14 cellular contexts compared by ENCODE assay signal in the genomic region with DNA sequence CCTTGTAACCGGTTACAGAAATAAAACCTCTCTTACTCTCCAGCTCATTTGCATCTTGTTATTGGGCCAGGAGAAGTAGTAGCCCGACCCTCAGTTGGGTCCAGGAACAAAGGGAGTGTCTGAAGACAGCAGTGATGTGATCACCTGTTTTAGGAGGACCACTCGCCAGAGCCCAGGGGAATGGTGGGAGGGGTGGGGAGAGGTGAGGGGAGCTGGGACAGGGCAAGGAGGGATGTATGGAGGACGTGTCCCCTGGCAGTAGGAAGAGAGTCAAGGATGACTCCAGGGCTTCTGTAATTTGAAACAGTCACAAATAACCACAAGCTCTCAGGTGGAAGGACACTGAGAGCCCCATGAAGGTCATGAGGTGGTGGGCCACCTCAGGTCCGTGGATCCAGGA. TPM values are rescaled to one million over a fixed set of nuclear protein-coding genes. Genes with fewer than 3 reads are reported as not detected.
A peak's percentile ranks its signal among the peaks of the same experiment; 100 is the strongest.
DNase-seq lines count a peak whose midpoint lies in the region; ATAC-seq and TF ChIP-seq lines count a peak whose summit lies in the region.
"Had no signal": no experiment of that assay in that cellular context is flagged by ENCODE, and none has a peak within 500 bp of the region (broad histone marks: within the 10 kb centered on the region; RNA-seq: fewer than 3 reads in every experiment).

No MANE protein-coding gene starts in this region.

- BruUV-seq in Calu3 (replicated peaks; lab: Mats Ljungman, UMichigan): no TSS peak

- POLR2A ChIA-PET in activated CD4-positive, alpha-beta T cell treated with anti-CD3 and anti-CD28 coated beads, Interleukin-2, amount 10 ng/mL, durations not matched to agents 7 days and 5 days (lab: Charles Lee): no interaction called here
- POLR2A ChIA-PET in GM10248 (lab: Yijun Ruan, JAX): no interaction called here

- peak overlapping the region; percentile 67 for H3K27ac Mint-ChIP-seq in activated CD4-positive, alpha-beta T cell treated with anti-CD3 and anti-CD28 coated beads, Interleukin-2, amount 10 ng/mL, durations not matched to agents 7 days and 5 days
- peak overlapping the region; percentile 95 for H3K27ac Mint-ChIP-seq in Calu3 (ENCODE audit: unreplicated experiment)
- peak overlapping the region; percentile 75 to 88 (median 82) for H3K27ac Mint-ChIP-seq in brain
- no peak overlapping the region for H3K27ac Mint-ChIP-seq in neural crest cell (ENCODE audit: unreplicated experiment)

- no peak for DNase-seq in activated CD4-positive, alpha-beta T cell treated with anti-CD3 and anti-CD28 coated beads, Interleukin-2, amount 10 ng/mL, durations not matched to agents 7 days and 5 days
- no peak for DNase-seq in activated CD4-positive, alpha-beta T cell treated with anti-CD3 and anti-CD28 coated beads, Interleukin-2, amount 50 U/mL, for 48 hours
- DNase-seq in Calu3 (no peak), neural crest cell (ENCODE audit: low read depth, low spot score) (no peak), dermis blood vessel endothelial cell (no peak), GM10248 (ENCODE audit: extremely low spot score) (no peak)
- DNase-seq: amygdala, erythroblast, MM.1S, NCI-H187 treated with DMSO at 0.1 percent for 48 hours, NCI-H524 treated with DMSO at 0.1 percent for 48 hours, OCI-M1 had no signal

- ATAC-seq in GM21825 (IDR thresholded peaks at IDR 0.05; ENCODE audit: unreplicated experiment): no peak

- peaks cover 38% of the 10 kb centered on the region for H3K4me1 Mint-ChIP-seq in activated CD4-positive, alpha-beta T cell treated with anti-CD3 and anti-CD28 coated beads, Interleukin-2, amount 10 ng/mL, durations not matched to agents 7 days and 5 days
- peaks cover 32% of the 10 kb centered on the region for H3K4me1 Mint-ChIP-seq in Calu3 (ENCODE audit: low read depth, unreplicated experiment)
- peaks cover 42% of the 10 kb centered on the region for H3K4me1 Mint-ChIP-seq in brain
- H3K4me1 Mint-ChIP-seq in neural crest cell: peaks cover 30% of the 10 kb centered on the region

- H3K36me3 Mint-ChIP-seq in activated CD4-positive, alpha-beta T cell treated with anti-CD3 and anti-CD28 coated beads, Interleukin-2, amount 10 ng/mL, durations not matched to agents 7 days and 5 days (ENCODE audit: low read depth): no peaks in the 10 kb centered on the region
- H3K36me3 Mint-ChIP-seq in Calu3 (ENCODE audit: insufficient read depth, unreplicated experiment) (peaks cover 30% of the 10 kb centered on the region), brain (no peaks in the 10 kb centered on the region), neural crest cell (ENCODE audit: low read depth) (no peaks in the 10 kb centered on the region)

- no peak for TF ChIP-seq CTCF in Calu3 (IDR thresholded peaks at IDR 0.05; ENCODE audit: unreplicated experiment)
- TF ChIP-seq CTCF in brain (conservative IDR thresholded peaks at IDR 0.05): no peak
- no peak for TF ChIP-seq CTCF in neural crest cell (conservative IDR thresholded peaks at IDR 0.05)
- TF ChIP-seq CTCF in GM10248 (IDR thresholded peaks at IDR 0.05; ENCODE audit: control extremely low read depth, extremely low read depth, low read depth, missing control alignments): no peak

- H3K4me3 Mint-ChIP-seq in activated CD4-positive, alpha-beta T cell treated with anti-CD3 and anti-CD28 coated beads, Interleukin-2, amount 10 ng/mL, durations not matched to agents 7 days and 5 days: peak overlapping the region; percentile 61
- H3K4me3 Mint-ChIP-seq in Calu3 (ENCODE audit: low read depth, unreplicated experiment) (peak overlapping the region; percentile 99), brain (peak overlapping the region; percentile 81 to 90 (median 83)), neural crest cell (peak overlapping the region; percentile 83)

- no peaks in the 10 kb centered on the region for H3K9me3 Mint-ChIP-seq in activated CD4-positive, alpha-beta T cell treated with anti-CD3 and anti-CD28 coated beads, Interleukin-2, amount 10 ng/mL, durations not matched to agents 7 days and 5 days
- H3K9me3 Mint-ChIP-seq in Calu3 (ENCODE audit: low read depth, unreplicated experiment): peaks cover 2% of the 10 kb centered on the region
- H3K9me3 Mint-ChIP-seq in brain: peaks cover 0 to 3% (median 0%) of the 10 kb centered on the region in 5 experiments
- no peaks in the 10 kb centered on the region for H3K9me3 Mint-ChIP-seq in neural crest cell

- intact Hi-C loops in Calu3 (cut with micrococcal nuclease; ENCODE audit: unreplicated experiment): no loop called here

- CTCF ChIA-PET in activated CD4-positive, alpha-beta T cell treated with anti-CD3 and anti-CD28 coated beads, Interleukin-2, amount 10 ng/mL, durations not matched to agents 7 days and 5 days (lab: Charles Lee): interaction anchor here (9.8 kb wide), 1 partner anchor 30 kb away, joined by 93 read pairs; no protein-coding TSS in a partner anchor
- CTCF ChIA-PET in Calu3 (lab: Charles Lee): no interaction called here
- CTCF ChIA-PET in GM10248 (lab: Yijun Ruan, JAX): interaction anchor here (1.4 to 12.0 kb wide), 3 partner anchors 12 to 30 kb away, joined by 3 to 122 read pairs (median 8); no protein-coding TSS in a partner anchor

- H3K27me3 Mint-ChIP-seq in activated CD4-positive, alpha-beta T cell treated with anti-CD3 and anti-CD28 coated beads, Interleukin-2, amount 10 ng/mL, durations not matched to agents 7 days and 5 days: peaks cover 18% of the 10 kb centered on the region
- H3K27me3 Mint-ChIP-seq in Calu3 (ENCODE audit: unreplicated experiment) (peaks cover 43% of the 10 kb centered on the region), brain (peaks cover 7% of the 10 kb centered on the region), neural crest cell (ENCODE audit: low read depth) (peaks cover 36% of the 10 kb centered on the region)

RNA-seq across cellular contexts. Expression of a gene that starts 1.4 kb away (rescaled TPM):
- 10 to 100 TPM; 68.4 to 69.3 TPM for total RNA-seq in activated CD4-positive, alpha-beta T cell treated with anti-CD3 and anti-CD28 coated beads, Interleukin-2, amount 10 ng/mL, durations not matched to agents 7 days and 5 days
- total RNA-seq in Calu3 (2022) (61.2 and 62.2 TPM in 2 replicates), neural crest cell (61.6 and 65.4 TPM in 2 replicates), dermis blood vessel endothelial cell (70.2 and 90.9 TPM in 2 replicates)
- polyA plus RNA-seq in brain (ENCODE audit: insufficient read depth, low read depth, low replicate concordance): 44.4 TPM
